22 cellular contexts compared by ENCODE assay signal in genomic region chr5:80150731-80151130, GRCh38.
DNase-seq lines count a peak whose midpoint lies in the region; TF ChIP-seq lines count a peak whose summit lies in the region.
"Had no signal": no experiment of that assay in that cellular context is flagged by ENCODE, and none has a peak within 500 bp of the region (broad histone marks: within the 10 kb centered on the region; RNA-seq: fewer than 3 reads in every experiment).

No MANE protein-coding gene starts in this region.

- CTCF ChIA-PET in activated CD4-positive, alpha-beta T cell treated with anti-CD3 and anti-CD28 coated beads, Interleukin-2, amount 10 ng/mL, durations not matched to agents 7 days and 5 days (lab: Charles Lee) = interaction anchor here (1.5 kb wide), 1 partner anchor 9 kb away, joined by 5 read pairs; no protein-coding TSS in a partner anchor
- CTCF ChIA-PET in CD4-positive, alpha-beta memory T cell (lab: Charles Lee; ENCODE audit: partially characterized antibody) = interaction anchor here (0.9 to 1.3 kb wide), 2 partner anchors 9 to 25 kb away, joined by 3 read pairs; no protein-coding TSS in a partner anchor

- no peaks in the 10 kb centered on the region for H3K9me3 Mint-ChIP-seq in activated CD4-positive, alpha-beta T cell treated with anti-CD3 and anti-CD28 coated beads, Interleukin-2, amount 10 ng/mL, durations not matched to agents 7 days and 5 days
- H3K9me3 Mint-ChIP-seq in CD4-positive, alpha-beta memory T cell = no peaks in the 10 kb centered on the region
- no peaks in the 10 kb centered on the region for H3K9me3 Mint-ChIP-seq in activated T-helper 1 cell treated with anti-CD3 and anti-CD28 coated beads, Interleukin-12 subunit alpha, Interleukin-12 subunit beta, Interleukin-2, Interleukin-4 antibody, amounts not matched to agents 30 ng/mL and 10 ng/mL and 1 ng/mL, durations not matched to agents 14 hours and 24 hours and 36 hours
- H3K9me3 Mint-ChIP-seq in endothelial cell (ENCODE audit: unreplicated experiment) = no peaks in the 10 kb centered on the region

- H3K27me3 ChIP-seq in CD4-positive, alpha-beta memory T cell (ENCODE audit: insufficient read depth, low read length) = no peaks in the 10 kb centered on the region
- H3K27me3 ChIP-seq in osteoblast (ENCODE audit: insufficient read depth, low read length) = no peaks in the 10 kb centered on the region
- H3K27me3 ChIP-seq: BE2C, spleen, transverse colon had no signal

- no peak overlapping the region for H2AFZ ChIP-seq in osteoblast (ENCODE audit: low read length)

- H3K4me2 ChIP-seq in osteoblast (ENCODE audit: insufficient read depth, low read length) = no peak overlapping the region
- H3K4me2 ChIP-seq: A549 had no signal

- H3K36me3 Mint-ChIP-seq in activated CD4-positive, alpha-beta T cell treated with anti-CD3 and anti-CD28 coated beads, Interleukin-2, amount 10 ng/mL, durations not matched to agents 7 days and 5 days (ENCODE audit: low read depth) = peaks cover 83% of the 10 kb centered on the region
- H3K36me3 Mint-ChIP-seq in CD4-positive, alpha-beta memory T cell = peaks cover 71 to 75% of the 10 kb centered on the region in 2 donors
- H3K36me3 Mint-ChIP-seq in activated T-helper 1 cell treated with anti-CD3 and anti-CD28 coated beads, Interleukin-12 subunit alpha, Interleukin-12 subunit beta, Interleukin-2, Interleukin-4 antibody, amounts not matched to agents 30 ng/mL and 10 ng/mL and 1 ng/mL, durations not matched to agents 14 hours and 24 hours and 36 hours (ENCODE audit: low read depth) = peaks cover 49% of the 10 kb centered on the region
- H3K36me3 Mint-ChIP-seq in endothelial cell (ENCODE audit: low read depth, unreplicated experiment) = peaks cover 37% of the 10 kb centered on the region

- H3K79me2 ChIP-seq in osteoblast (ENCODE audit: insufficient read depth, low read length) = no peaks in the 10 kb centered on the region

- no peak overlapping the region for H3K4me3 ChIP-seq in CD4-positive, alpha-beta memory T cell (ENCODE audit: low read length in 2 of 2)
- no peak overlapping the region for H3K4me3 ChIP-seq in osteoblast (ENCODE audit: insufficient read depth, low read length)
- H3K4me3 ChIP-seq: A549, spleen, transverse colon had no signal

- no peak overlapping the region for H3K27ac ChIP-seq in CD4-positive, alpha-beta memory T cell (ENCODE audit: low read depth, low read length)
- no peak overlapping the region for H3K27ac ChIP-seq in osteoblast (ENCODE audit: low read depth, low read length)
- H3K27ac ChIP-seq: A549, transverse colon had no signal

- no peaks in the 10 kb centered on the region for H3K27me3 Mint-ChIP-seq in activated CD4-positive, alpha-beta T cell treated with anti-CD3 and anti-CD28 coated beads, Interleukin-2, amount 10 ng/mL, durations not matched to agents 7 days and 5 days
- no peaks in the 10 kb centered on the region for H3K27me3 Mint-ChIP-seq in CD4-positive, alpha-beta memory T cell
- H3K27me3 Mint-ChIP-seq in activated T-helper 1 cell treated with anti-CD3 and anti-CD28 coated beads, Interleukin-12 subunit alpha, Interleukin-12 subunit beta, Interleukin-2, Interleukin-4 antibody, amounts not matched to agents 30 ng/mL and 10 ng/mL and 1 ng/mL, durations not matched to agents 14 hours and 24 hours and 36 hours (ENCODE audit: insufficient read depth) = no peaks in the 10 kb centered on the region
- peaks cover 10% of the 10 kb centered on the region for H3K27me3 Mint-ChIP-seq in endothelial cell (ENCODE audit: unreplicated experiment)

- peak overlapping the region; percentile 8 for H3K4me3 Mint-ChIP-seq in activated CD4-positive, alpha-beta T cell treated with anti-CD3 and anti-CD28 coated beads, Interleukin-2, amount 10 ng/mL, durations not matched to agents 7 days and 5 days
- H3K4me3 Mint-ChIP-seq in CD4-positive, alpha-beta memory T cell = peak overlapping the region in 7 of 8 donors; percentile 20 to 79 (median 63)
- H3K4me3 Mint-ChIP-seq in activated T-helper 1 cell treated with anti-CD3 and anti-CD28 coated beads, Interleukin-12 subunit alpha, Interleukin-12 subunit beta, Interleukin-2, Interleukin-4 antibody, amounts not matched to agents 30 ng/mL and 10 ng/mL and 1 ng/mL, durations not matched to agents 14 hours and 24 hours and 36 hours = no peak overlapping the region
- peak overlapping the region; percentile 9 for H3K4me3 Mint-ChIP-seq in endothelial cell (ENCODE audit: unreplicated experiment)

- intact Hi-C loops in CD4-positive, alpha-beta memory T cell (cut with micrococcal nuclease) = loop anchor here (5.0 kb wide), 1 partner anchor 58 kb away; no protein-coding TSS in a partner anchor
- intact Hi-C loops in activated T-helper 1 cell treated with anti-CD3 and anti-CD28 coated beads, Interleukin-12 subunit alpha, Interleukin-12 subunit beta, Interleukin-2, Interleukin-4 antibody, amounts not matched to agents 30 ng/mL and 10 ng/mL and 1 ng/mL, durations not matched to agents 14 hours and 24 hours and 36 hours (cut with micrococcal nuclease) = no loop called here

- no peaks in the 10 kb centered on the region for H3K9me3 ChIP-seq in CD4-positive, alpha-beta memory T cell (ENCODE audit: control insufficient read depth in 1 of 2, low read length in 2 of 2)
- no peaks in the 10 kb centered on the region for H3K9me3 ChIP-seq in osteoblast (ENCODE audit: low read depth, low read length)
- H3K9me3 ChIP-seq: A549, BE2C, spleen, transverse colon had no signal

- peaks cover 69% of the 10 kb centered on the region for H3K4me1 ChIP-seq in CD4-positive, alpha-beta memory T cell (ENCODE audit: insufficient read depth, low read length)
- peaks cover 5% of the 10 kb centered on the region for H3K4me1 ChIP-seq in osteoblast (ENCODE audit: insufficient read depth, low read length)
- H3K4me1 ChIP-seq: A549 had no signal

- POLR2A ChIA-PET in activated CD4-positive, alpha-beta T cell treated with anti-CD3 and anti-CD28 coated beads, Interleukin-2, amount 10 ng/mL, durations not matched to agents 7 days and 5 days (lab: Charles Lee) = interaction anchor here (0.6 kb wide), 1 partner anchor 23 kb away, joined by 3 read pairs; no protein-coding TSS in a partner anchor
- POLR2A ChIA-PET in CD4-positive, alpha-beta memory T cell (lab: Charles Lee; ENCODE audit: partially characterized antibody) = interaction anchor here (1.0 to 7.2 kb wide), 7 partner anchors 8 to 104 kb away, joined by 3 to 61 read pairs (median 5); partner anchors contain the start of gene SERINC5

- DNase-seq in activated CD4-positive, alpha-beta T cell treated with anti-CD3 and anti-CD28 coated beads, Interleukin-2, amount 10 ng/mL, durations not matched to agents 7 days and 5 days = peak; percentile 34
- DNase-seq in activated CD4-positive, alpha-beta T cell treated with anti-CD3 and anti-CD28 coated beads for 48 hours = no peak
- peak in 3 of 5 donors; percentile 38 to 50 (median 45) for DNase-seq in CD4-positive, alpha-beta memory T cell
- DNase-seq in activated T-helper 1 cell treated with anti-CD3 and anti-CD28 coated beads, Interleukin-12 subunit alpha, Interleukin-12 subunit beta, Interleukin-2, Interleukin-4 antibody, amounts not matched to agents 30 ng/mL and 10 ng/mL and 1 ng/mL, durations not matched to agents 14 hours and 24 hours and 36 hours (ENCODE audit: low spot score) = no peak
- no peak for DNase-seq in endothelial cell (ENCODE audit: low spot score)
- DNase-seq in osteoblast (ENCODE audit: insufficient read length, low spot score, missing footprints) = no peak
- DNase-seq in effector CD4-positive, alpha-beta T cell = no peak
- DNase-seq in COLO668 (lab: John Stamatoyannopoulos, UW; ENCODE audit: unreplicated experiment) = no peak
- DNase-seq: activated CD4-positive, CD25-positive, alpha-beta regulatory T cell; BE2C; GOT3; KG1; left cardiac atrium; NCI-H1436; NCI-H510A treated with DMSO at 0.1 percent for 48 hours; occipital lobe; retina; spleen; stimulated activated CD4-positive, alpha-beta T cell treated with anti-CD3 and anti-CD28 coated beads, Interleukin-4, amount 100 ng/mL, for 1 hour; T1000; transverse colon had no signal

- peaks cover 57% of the 10 kb centered on the region for H3K4me1 Mint-ChIP-seq in activated CD4-positive, alpha-beta T cell treated with anti-CD3 and anti-CD28 coated beads, Interleukin-2, amount 10 ng/mL, durations not matched to agents 7 days and 5 days
- H3K4me1 Mint-ChIP-seq in CD4-positive, alpha-beta memory T cell = peaks cover 47 to 86% (median 67%) of the 10 kb centered on the region in 4 donors
- peaks cover 39% of the 10 kb centered on the region for H3K4me1 Mint-ChIP-seq in activated T-helper 1 cell treated with anti-CD3 and anti-CD28 coated beads, Interleukin-12 subunit alpha, Interleukin-12 subunit beta, Interleukin-2, Interleukin-4 antibody, amounts not matched to agents 30 ng/mL and 10 ng/mL and 1 ng/mL, durations not matched to agents 14 hours and 24 hours and 36 hours (ENCODE audit: low read depth)
- peaks cover 29% of the 10 kb centered on the region for H3K4me1 Mint-ChIP-seq in endothelial cell (ENCODE audit: unreplicated experiment)

- H4K20me1 ChIP-seq in osteoblast (ENCODE audit: insufficient read depth, low read length) = no peaks in the 10 kb centered on the region

- peaks cover 48% of the 10 kb centered on the region for H3K36me3 ChIP-seq in CD4-positive, alpha-beta memory T cell (ENCODE audit: insufficient read depth, low read length)
- peaks cover 34% of the 10 kb centered on the region for H3K36me3 ChIP-seq in osteoblast (ENCODE audit: insufficient read depth, low read length)

- peak overlapping the region; percentile 93 for H3K27ac Mint-ChIP-seq in activated CD4-positive, alpha-beta T cell treated with anti-CD3 and anti-CD28 coated beads, Interleukin-2, amount 10 ng/mL, durations not matched to agents 7 days and 5 days
- peak overlapping the region; percentile 83 to 97 (median 97) for H3K27ac Mint-ChIP-seq in CD4-positive, alpha-beta memory T cell
- H3K27ac Mint-ChIP-seq in activated T-helper 1 cell treated with anti-CD3 and anti-CD28 coated beads, Interleukin-12 subunit alpha, Interleukin-12 subunit beta, Interleukin-2, Interleukin-4 antibody, amounts not matched to agents 30 ng/mL and 10 ng/mL and 1 ng/mL, durations not matched to agents 14 hours and 24 hours and 36 hours = peak overlapping the region; percentile 18
- peak overlapping the region; percentile 73 for H3K27ac Mint-ChIP-seq in endothelial cell (ENCODE audit: unreplicated experiment)

- no peak for TF ChIP-seq CTCF in endothelial cell (IDR thresholded peaks at IDR 0.05; ENCODE audit: unreplicated experiment)
- TF ChIP-seq CTCF in osteoblast (IDR thresholded peaks at IDR 0.05; ENCODE audit: extremely low read depth, low read depth, low read length) = no peak

Comparison
In these comparisons a context has a peak if more than half of its experiments do, and no peak if none do; other contexts are left out.
1. DNase-seq: peak in activated CD4-positive, alpha-beta T cell treated with anti-CD3 and anti-CD28 coated beads, Interleukin-2, amount 10 ng/mL, durations not matched to agents 7 days and 5 days (single experiment) and CD4-positive, alpha-beta memory T cell (3 of 5); none in activated CD4-positive, alpha-beta T cell treated with anti-CD3 and anti-CD28 coated beads for 48 hours (single experiment), activated T-helper 1 cell treated with anti-CD3 and anti-CD28 coated beads, Interleukin-12 subunit alpha, Interleukin-12 subunit beta, Interleukin-2, Interleukin-4 antibody, amounts not matched to agents 30 ng/mL and 10 ng/mL and 1 ng/mL, durations not matched to agents 14 hours and 24 hours and 36 hours (single experiment), endothelial cell (single experiment), osteoblast (single experiment), effector CD4-positive, alpha-beta T cell (single experiment) and COLO668 (single experiment).
2. H3K27ac Mint-ChIP-seq: peak in every context shown above with its lines; median percentile 97 in CD4-positive, alpha-beta memory T cell; 93 in activated CD4-positive, alpha-beta T cell treated with anti-CD3 and anti-CD28 coated beads, Interleukin-2, amount 10 ng/mL, durations not matched to agents 7 days and 5 days; 73 in endothelial cell; 18 in activated T-helper 1 cell treated with anti-CD3 and anti-CD28 coated beads, Interleukin-12 subunit alpha, Interleukin-12 subunit beta, Interleukin-2, Interleukin-4 antibody, amounts not matched to agents 30 ng/mL and 10 ng/mL and 1 ng/mL, durations not matched to agents 14 hours and 24 hours and 36 hours.